13 cellular contexts compared by ENCODE assay signal in genomic region chr1:195939844-195940243, GRCh38.
DNase-seq lines count a peak whose midpoint lies in the region; ATAC-seq, FAIRE-seq and TF ChIP-seq lines count a peak whose summit lies in the region.
"Had no signal": no experiment of that assay in that cellular context is flagged by ENCODE, and none has a peak within 500 bp of the region (broad histone marks: within the 10 kb centered on the region; RNA-seq: fewer than 3 reads in every experiment).

No MANE protein-coding gene starts in this region.

- H3K36me3 ChIP-seq in GM12878 (ENCODE audit: control insufficient read depth in 2 of 2, insufficient read depth in 2 of 2, low read length in 1 of 2): no peaks in the 10 kb centered on the region
- H3K36me3 ChIP-seq: cardiac muscle cell, gastrocnemius medialis had no signal

- H3K4me2 ChIP-seq in GM12878 (ENCODE audit: control insufficient read depth, insufficient read depth): no peak overlapping the region

- TF ChIP-seq CTCF in GM12878 (IDR thresholded peaks at IDR 0.05 in 2 of 3, conservative IDR thresholded peaks at IDR 0.05 in 1 of 3; ENCODE audit: control insufficient read depth in 2 of 3, extremely low read depth in 1 of 3, insufficient read depth in 1 of 3, low read depth in 3 of 3, low read length in 3 of 3) (peak in 1 of 3 experiments; percentile 10; a peak in 1 of 6 replicates), neural crest cell (conservative IDR thresholded peaks at IDR 0.05) (peak; percentile 49)

- in situ Hi-C loops in KBM-7 (cut with MboI; ENCODE audit: low pct_unique_long_range_greater_than_20kb, low sequenced_read_pairs): no loop called here
- in situ Hi-C loops in GM12878 (cut with MboI): no loop called here

- no peaks in the 10 kb centered on the region for H3K27me3 ChIP-seq in GM12878 (replicated peaks in 1 of 2; ENCODE audit: control insufficient read depth in 2 of 2, insufficient read depth in 2 of 2, low read length in 1 of 2)
- H3K27me3 ChIP-seq: cardiac muscle cell, gastrocnemius medialis had no signal

- no peaks in the 10 kb centered on the region for H3K27me3 Mint-ChIP-seq in neural crest cell (ENCODE audit: low read depth)

- no peaks in the 10 kb centered on the region for H3K36me3 Mint-ChIP-seq in neural crest cell (ENCODE audit: low read depth)

- TF ChIP-seq POLR2A in GM12878 (IDR thresholded peaks at IDR 0.05; ENCODE audit: low read depth, low read length) (no peak), GM18505 (IDR thresholded peaks at IDR 0.05; ENCODE audit: borderline replicate concordance, extremely low read depth, insufficient read depth, insufficient read length) (no peak)

- intact Hi-C loops in GM12878 (cut with micrococcal nuclease; ENCODE audit: unreplicated experiment) (no loop called here), cardiac septum (cut with DNase I) (no loop called here)

- no peak overlapping the region for H2AFZ ChIP-seq in GM12878 (ENCODE audit: control insufficient read depth, low read depth, low read length)

- no peak overlapping the region for H3K4me3 Mint-ChIP-seq in neural crest cell
- H3K4me3 Mint-ChIP-seq: T-helper 2 cell treated with Interferon-gamma antibody and Interleukin-4, amounts not matched to agents 5 μg/mL and 100 μg/mL, for 36 hours had no signal

- H3K9ac ChIP-seq in GM12878 (ENCODE audit: control insufficient read depth, insufficient read depth, low read length): no peak overlapping the region

- no peak overlapping the region for H3K4me3 ChIP-seq in GM12878
- H3K4me3 ChIP-seq: cardiac muscle cell, gastrocnemius medialis, skin epidermis had no signal

- CTCF ChIA-PET in GM12878 (lab: Yijun Ruan, JAX): interaction anchor here (1.3 kb wide), 1 partner anchor 28 kb away, joined by 3 read pairs; no protein-coding TSS in a partner anchor

- RAD21 ChIA-PET in GM12878 (lab: Charles Lee; ENCODE audit: unreplicated experiment): no interaction called here

- 9% methylated on average over 3 of the region's 3 CpGs for WGBS in GM12878 (ENCODE audit: insufficient coverage, insufficient replicate concordance, low lambda C conversion rate, missing lambda C conversion rate)

- H3K79me2 ChIP-seq in GM12878 (ENCODE audit: control insufficient read depth, insufficient read depth, low read length): no peaks in the 10 kb centered on the region

- TF ChIP-seq RAD21 in GM12878 (IDR thresholded peaks at IDR 0.05; ENCODE audit: insufficient read depth, low read depth, low read length): peak; percentile 44

- FAIRE-seq in GM12878 (lab: Jason Lieb, UNC): no peak
- FAIRE-seq in GM19239 (lab: Jason Lieb, UNC): no peak

- no peaks in the 10 kb centered on the region for H3K9me3 ChIP-seq in GM12878 (replicated peaks; ENCODE audit: control insufficient read depth, insufficient read depth, low read length)
- H3K9me3 ChIP-seq: gastrocnemius medialis had no signal

- no peaks in the 10 kb centered on the region for H4K20me1 ChIP-seq in GM12878 (ENCODE audit: control insufficient read depth, insufficient read depth)

- DNase-seq in NCI-H345 (lab: John Stamatoyannopoulos, UW) (peak; percentile 1), NCI-H345 treated with DMSO at 0.1 percent for 48 hours (lab: John Stamatoyannopoulos, UW; ENCODE audit: unreplicated experiment) (no peak), KBM-7 (peak; percentile 33), GM12878 (ENCODE audit: low read depth, low spot score) (no peak), neural crest cell (ENCODE audit: low read depth, low spot score) (no peak), GM19239 (ENCODE audit: insufficient read length, low spot score) (no peak), cardiac septum (ENCODE audit: low spot score) (no peak)
- DNase-seq: gastrocnemius medialis, NCI-H2029 treated with DMSO at 0.1 percent for 48 hours had no signal

- no TSS peak for BruUV-seq in GM12878 (replicated peaks; lab: Mats Ljungman, UMichigan)

- no peak overlapping the region for H3K27ac Mint-ChIP-seq in neural crest cell (ENCODE audit: unreplicated experiment)
- H3K27ac Mint-ChIP-seq: T-helper 2 cell treated with Interferon-gamma antibody and Interleukin-4, amounts not matched to agents 5 μg/mL and 100 μg/mL, for 36 hours had no signal

- no peak overlapping the region for H3K27ac ChIP-seq in GM12878 (ENCODE audit: control insufficient read depth, insufficient read depth)
- H3K27ac ChIP-seq: cardiac muscle cell, gastrocnemius medialis, skin epidermis had no signal

- SMC1A ChIA-PET in GM12878 (lab: Charles Lee; ENCODE audit: uncharacterized antibody, unreplicated experiment): no interaction called here

- POLR2A ChIA-PET in GM12878 (lab: Charles Lee): no interaction called here

- no peaks in the 10 kb centered on the region for H3K9me3 Mint-ChIP-seq in neural crest cell
- H3K9me3 Mint-ChIP-seq: T-helper 2 cell treated with Interferon-gamma antibody and Interleukin-4, amounts not matched to agents 5 μg/mL and 100 μg/mL, for 36 hours had no signal

- H3K4me1 ChIP-seq in GM12878 (ENCODE audit: control insufficient read depth, insufficient read depth, low read length): no peaks in the 10 kb centered on the region
- H3K4me1 ChIP-seq: gastrocnemius medialis had no signal

- ATAC-seq in GM12878: no peak
- no peak for ATAC-seq in GM18505 (IDR thresholded peaks at IDR 0.05; ENCODE audit: unreplicated experiment)
- ATAC-seq: gastrocnemius medialis had no signal

- no peak for TF ChIP-seq EP300 in GM12878 (IDR thresholded peaks at IDR 0.05; ENCODE audit: borderline replicate concordance in 1 of 2, control insufficient read depth in 1 of 2, low read depth in 2 of 2, low read length in 2 of 2)

- H3K4me1 Mint-ChIP-seq in neural crest cell: no peaks in the 10 kb centered on the region

TF ChIP-seq in GM12878, 131 proteins besides CTCF, POLR2A, EP300 and RAD21:
- TF ChIP-seq SMC3 (IDR thresholded peaks at IDR 0.05; ENCODE audit: borderline replicate concordance, low read length): no peak
- TF ChIP-seq ZBTB40 (IDR thresholded peaks at IDR 0.05; ENCODE audit: borderline replicate concordance): no peak
- TF ChIP-seq BHLHE40 (IDR thresholded peaks at IDR 0.05; ENCODE audit: borderline replicate concordance in 1 of 2, low read depth in 2 of 2, low read length in 1 of 2): no peak
- no peak for TF ChIP-seq IKZF2 (IDR thresholded peaks at IDR 0.05)
- TF ChIP-seq SIN3A (IDR thresholded peaks at IDR 0.05; ENCODE audit: low read depth, low read length): no peak
- no peak for TF ChIP-seq CHD1 (IDR thresholded peaks at IDR 0.05; ENCODE audit: low read depth, low read length)
- no peak for TF ChIP-seq IRF4 (IDR thresholded peaks at IDR 0.05; ENCODE audit: low read depth, low read length)
- TF ChIP-seq USF1 (IDR thresholded peaks at IDR 0.05; ENCODE audit: borderline replicate concordance, extremely low read length, insufficient read depth, low read depth, low read length): no peak
- TF ChIP-seq RELA (IDR thresholded peaks at IDR 0.05; ENCODE audit: borderline replicate concordance, partially characterized antibody): no peak
- TF ChIP-seq CHD2 (IDR thresholded peaks at IDR 0.05; ENCODE audit: borderline replicate concordance, low read depth, low read length): no peak
- no peak for TF ChIP-seq POLR2AphosphoS5 (IDR thresholded peaks at IDR 0.05; ENCODE audit: low read length)
- no peak for TF ChIP-seq HDAC2 (IDR thresholded peaks at IDR 0.05)
- TF ChIP-seq MXI1 (IDR thresholded peaks at IDR 0.05; ENCODE audit: low read depth, low read length): no peak

Comparison
In these comparisons a context has a peak if more than half of its experiments do, and no peak if none do; other contexts are left out.
1. DNase-seq: peak in NCI-H345 (single experiment) and KBM-7 (single experiment); none in NCI-H345 treated with DMSO at 0.1 percent for 48 hours (single experiment), GM12878 (single experiment), neural crest cell (single experiment), GM19239 (single experiment) and cardiac septum (single experiment).